In the genomic region with DNA sequence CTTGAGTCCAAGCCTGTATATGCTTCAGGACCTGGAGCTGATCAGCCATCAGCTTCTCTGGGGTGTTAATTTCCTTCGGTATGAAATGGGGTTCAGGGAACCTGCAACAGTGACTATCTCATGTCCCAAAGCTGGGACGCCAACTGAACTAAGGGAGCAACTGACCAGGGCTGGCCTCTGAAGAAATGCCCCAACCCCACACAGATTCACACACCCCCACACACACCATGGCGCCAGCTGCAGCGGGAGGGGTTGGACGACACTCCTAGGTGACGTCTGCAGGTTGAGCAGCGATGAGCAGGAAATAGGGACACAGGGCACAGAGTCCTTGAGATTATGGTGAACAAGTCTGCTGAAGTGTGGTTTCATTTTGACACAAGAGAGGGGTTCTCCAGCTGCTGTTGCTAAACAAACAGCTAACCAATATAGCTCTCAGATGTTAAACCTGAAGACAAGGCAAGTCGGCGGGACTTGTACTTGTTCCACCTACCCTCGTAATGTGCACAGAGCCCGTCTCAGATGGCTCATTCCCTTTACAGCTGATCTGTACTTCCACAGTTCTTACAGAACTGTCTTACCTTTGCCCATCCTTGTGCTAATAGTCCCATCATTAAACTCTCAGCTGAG, we compare ENCODE assay signal across 9 cellular contexts. TPM values are rescaled to one million over a fixed set of nuclear protein-coding genes. Genes with fewer than 3 reads are reported as not detected.
DNase-seq lines count a peak whose midpoint lies in the region; ATAC-seq and TF ChIP-seq lines count a peak whose summit lies in the region.
"Had no signal": no experiment of that assay in that cellular context is flagged by ENCODE, and none has a peak within 500 bp of the region (broad histone marks: within the 10 kb centered on the region; RNA-seq: fewer than 3 reads in every experiment).

No MANE protein-coding gene starts in this region.

- H3K4me1 ChIP-seq in stomach (peaks cover 0 to 12% (median 7%) of the 10 kb centered on the region in 4 donors), mammary epithelial cell (ENCODE audit: insufficient read depth, low read length) (peaks cover 10% of the 10 kb centered on the region)

- CTCF ChIA-PET in mammary epithelial cell (lab: Charles Lee; ENCODE audit: low non-redundant PET), result no interaction called here

- no peaks in the 10 kb centered on the region for H4K20me1 ChIP-seq in mammary epithelial cell (ENCODE audit: insufficient read depth, low read length)

- no peak overlapping the region for H3K9ac ChIP-seq in mammary epithelial cell (ENCODE audit: insufficient read depth, low read length)

- DNase-seq in DMS53 (lab: John Stamatoyannopoulos, UW) (peak; percentile 89), activated T-helper 1 cell treated with Interleukin-2 at 50 U/mL for 16 hours (ENCODE audit: low read depth) (peak; percentile 13), stomach (no peak), mammary epithelial cell (no peak), medulla oblongata (ENCODE audit: extremely low spot score) (no peak), anterior cingulate cortex (lab: John Stamatoyannopoulos, UW) (no peak)
- DNase-seq: naive B cell had no signal

- H3K36me3 ChIP-seq in stomach (no peaks in the 10 kb centered on the region), mammary epithelial cell (ENCODE audit: insufficient read depth, low read length) (no peaks in the 10 kb centered on the region)

- ATAC-seq in GM19397 (IDR thresholded peaks at IDR 0.05; ENCODE audit: unreplicated experiment), result peak; percentile 86
- peak; percentile 89 for ATAC-seq in HG03432 (IDR thresholded peaks at IDR 0.05; ENCODE audit: unreplicated experiment)

- 49 to 60% (median 57%) methylated on average over 10 to 11 of the region's 11 CpGs for WGBS in stomach, 5 donors
- WGBS in mammary epithelial cell (ENCODE audit: low coverage, missing lambda C conversion rate), result 88% methylated on average over 9 of the region's 11 CpGs

- H3K9me3 ChIP-seq in stomach, result no peaks in the 10 kb centered on the region
- no peaks in the 10 kb centered on the region for H3K9me3 ChIP-seq in mammary epithelial cell (replicated peaks; ENCODE audit: insufficient read depth, low read length)

- dilution Hi-C loops in mammary epithelial cell (cut with HindIII; ENCODE audit: low sequenced_read_pairs), result no loop called here

- no peak for TF ChIP-seq CTCF in stomach (IDR thresholded peaks at IDR 0.05)
- TF ChIP-seq CTCF in mammary epithelial cell (conservative IDR thresholded peaks at IDR 0.05 in 1 of 2, IDR thresholded peaks at IDR 0.05 in 1 of 2; ENCODE audit: extremely low read depth in 1 of 2, insufficient read depth in 1 of 2, low read depth in 1 of 2, low read length in 2 of 2), result no peak

- no peak for TF ChIP-seq EP300 in stomach (IDR thresholded peaks at IDR 0.05)

- in situ Hi-C loops in mammary epithelial cell (cut with MboI; ENCODE audit: low sequenced_read_pairs in 2 of 2), result no loop called here

- peaks cover 11% of the 10 kb centered on the region for H3K79me2 ChIP-seq in mammary epithelial cell (ENCODE audit: insufficient read depth, low read length)

- BruUV-seq in mammary epithelial cell (replicated peaks; lab: Mats Ljungman, UMichigan), result no TSS peak

- no peak overlapping the region for H2AFZ ChIP-seq in mammary epithelial cell (ENCODE audit: low read depth, low read length)

- H3K4me2 ChIP-seq in mammary epithelial cell (ENCODE audit: insufficient read depth, low read depth, low read length), result no peak overlapping the region

- H3K27ac ChIP-seq in stomach (peak overlapping the region in 1 of 5 donors; percentile 24), mammary epithelial cell (ENCODE audit: insufficient read depth, low read depth, low read length) (no peak overlapping the region)

- H3K4me3 ChIP-seq in stomach (no peak overlapping the region), mammary epithelial cell (replicated peaks in 1 of 3; ENCODE audit: insufficient read depth in 1 of 3, low read depth in 2 of 3, low read length in 3 of 3) (no peak overlapping the region)

- H3K27me3 ChIP-seq in stomach (no peaks in the 10 kb centered on the region), mammary epithelial cell (ENCODE audit: insufficient read depth, low read length) (no peaks in the 10 kb centered on the region)

- no peak for TF ChIP-seq POLR2A in stomach (IDR thresholded peaks at IDR 0.05)

- intact Hi-C loops in stomach (cut with DNase I; ENCODE audit: low total_unique reads), result no loop called here
- intact Hi-C loops in mammary epithelial cell (cut with micrococcal nuclease), result no loop called here

RNA-seq across cellular contexts. Expression of a gene that starts 7.5 kb away (rescaled TPM):
- total RNA-seq in stomach, result 10 to 100 TPM; 18.7 to 63.6 (median 31.9) TPM
- polyA plus RNA-seq in stomach, result 10 to 100 TPM in 2 of 3 donors, 1 to 10 TPM in 1; 3.9 to 14.8 (median 10.0) TPM
- 10 to 100 TPM; 46.6 to 74.0 TPM for total RNA-seq in mammary epithelial cell
- polyA plus RNA-seq in mammary epithelial cell, result 53.6 TPM
- 54.0 TPM for polyA minus RNA-seq in mammary epithelial cell

Comparison
In these comparisons a context has a peak if more than half of its experiments do, and no peak if none do; other contexts are left out.
1. DNase-seq: peak in DMS53 (single experiment) and activated T-helper 1 cell treated with Interleukin-2 at 50 U/mL for 16 hours (single experiment); none in stomach (single experiment), mammary epithelial cell (single experiment), medulla oblongata (single experiment) and anterior cingulate cortex (0 of 58).